Comparison of ENCODE assay signal across 27 cellular contexts in the genomic region with DNA sequence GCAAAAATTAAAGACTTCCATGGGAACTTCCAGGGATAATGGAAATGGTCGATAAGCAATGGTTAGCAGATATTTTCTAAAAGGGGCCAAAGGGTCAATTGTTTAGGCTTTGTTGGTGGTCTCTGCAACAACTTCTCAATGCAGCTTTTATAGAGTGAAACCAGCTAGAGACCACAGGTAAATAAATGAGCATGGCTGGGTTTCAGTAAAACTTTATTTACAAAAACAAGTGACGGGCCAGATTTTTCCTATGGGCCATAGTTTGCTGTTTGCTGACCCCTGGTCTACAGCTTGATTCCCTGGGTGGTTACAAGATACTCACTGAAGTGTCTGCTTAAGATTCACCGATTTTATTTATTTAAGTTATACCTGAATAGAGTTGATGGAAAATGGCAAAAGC.
"Had no signal": no experiment of that assay in that cellular context is flagged by ENCODE, and none has a peak within 500 bp of the region (broad histone marks: within the 10 kb centered on the region; RNA-seq: fewer than 3 reads in every experiment).

No MANE protein-coding gene starts in this region.

- H3K4me1 ChIP-seq: colonic mucosa, esophagus squamous epithelium, heart right ventricle, prostate gland, suprapubic skin, upper lobe of right lung had no signal

- FAIRE-seq: endometrium, TTC549 had no signal

- H3K4me3 Mint-ChIP-seq: activated naive CD4-positive, alpha-beta T cell treated with anti-CD3 and anti-CD28 coated beads, Interleukin-2, amount 10 ng/mL, durations not matched to agents 7 days and 5 days; brain had no signal

- ATAC-seq: heart right ventricle had no signal

- H3K27ac ChIP-seq: cardiac muscle cell, colonic mucosa, epithelial cell of prostate, esophagus squamous epithelium, heart right ventricle, prostate gland, skin epidermis, suprapubic skin, tibial artery, upper lobe of right lung, VCaP had no signal

- H3K4me3 ChIP-seq: cardiac muscle cell, colonic mucosa, esophagus squamous epithelium, heart right ventricle, ovary, prostate gland, skin epidermis, stomach, suprapubic skin, tibial artery, upper lobe of right lung had no signal

- H3K27ac Mint-ChIP-seq: activated naive CD4-positive, alpha-beta T cell treated with anti-CD3 and anti-CD28 coated beads, Interleukin-2, amount 10 ng/mL, durations not matched to agents 7 days and 5 days; brain had no signal

- H3K9me3 Mint-ChIP-seq: activated naive CD4-positive, alpha-beta T cell treated with anti-CD3 and anti-CD28 coated beads, Interleukin-2, amount 10 ng/mL, durations not matched to agents 7 days and 5 days; brain; naive thymus-derived CD4-positive, alpha-beta T cell had no signal

- H3K9me3 ChIP-seq: colonic mucosa, esophagus squamous epithelium, heart right ventricle, ovary, prostate gland, stomach, suprapubic skin, tibial artery, upper lobe of right lung had no signal

- H3K27me3 ChIP-seq: cardiac muscle cell, colonic mucosa, esophagus squamous epithelium, heart right ventricle, ovary, stomach, suprapubic skin, tibial artery, upper lobe of right lung had no signal

- H3K36me3 ChIP-seq: cardiac muscle cell, colonic mucosa, ovary had no signal

- H3K27me3 Mint-ChIP-seq: activated naive CD4-positive, alpha-beta T cell treated with anti-CD3 and anti-CD28 coated beads, Interleukin-2, amount 10 ng/mL, durations not matched to agents 7 days and 5 days; naive thymus-derived CD4-positive, alpha-beta T cell had no signal

- DNase-seq: activated CD8-positive, alpha-beta memory T cell treated with anti-CD3 and anti-CD28 coated beads for 24 hours; activated effector memory CD4-positive, alpha-beta T cell treated with Interleukin-2 at 50 U/mL for 16 hours; activated naive CD4-positive, alpha-beta T cell treated with anti-CD3 and anti-CD28 coated beads, Interleukin-2, amount 10 ng/mL, durations not matched to agents 7 days and 5 days; aorta; cerebellar nuclear complex; colonic mucosa; effector CD8-positive, alpha-beta T cell; esophagus squamous epithelium; foreskin melanocyte; heart right ventricle; midbrain; naive thymus-derived CD4-positive, alpha-beta T cell; retina; stimulated activated CD4-positive, alpha-beta T cell treated with anti-CD3 and anti-CD28 coated beads, Interleukin-12 subunit alpha, Interleukin-12 subunit beta, amount 100 ng/mL, for 4 hours; tibial artery; upper lobe of right lung had no signal
